In genomic region chr19:42441047-42441440, GRCh38 we compare ENCODE assay signal across 9 cellular contexts. TPM values are rescaled to one million over a fixed set of nuclear protein-coding genes. Genes with fewer than 3 reads are reported as not detected.
A peak's percentile ranks its signal among the peaks of the same experiment; 100 is the strongest.
DNase-seq lines count a peak whose midpoint lies in the region; ATAC-seq and TF ChIP-seq lines count a peak whose summit lies in the region.
"Had no signal": no experiment of that assay in that cellular context is flagged by ENCODE, and none has a peak within 500 bp of the region (broad histone marks: within the 10 kb centered on the region; RNA-seq: fewer than 3 reads in every experiment).

No MANE protein-coding gene starts in this region.

- no peak overlapping the region for H2BK12ac ChIP-seq in neuronal stem cell (ENCODE audit: low read length)

- no peak overlapping the region for H3K27ac ChIP-seq in CD8-positive, alpha-beta memory T cell (ENCODE audit: low read depth, low read length)
- H3K27ac ChIP-seq in neuronal stem cell (replicated peaks; ENCODE audit: low read length): no peak overlapping the region
- H3K27ac ChIP-seq: cardiac muscle cell had no signal

- H3K27me3 Mint-ChIP-seq in CD8-positive, alpha-beta memory T cell: no peaks in the 10 kb centered on the region
- H3K27me3 Mint-ChIP-seq in activated CD8-positive, alpha-beta T cell treated with anti-CD3 and anti-CD28 coated beads for 36 hours: no peaks in the 10 kb centered on the region

- peaks cover 20 to 31% (median 21%) of the 10 kb centered on the region in 3 donors for H3K4me1 Mint-ChIP-seq in CD8-positive, alpha-beta memory T cell
- peaks cover 18% of the 10 kb centered on the region for H3K4me1 Mint-ChIP-seq in activated CD8-positive, alpha-beta T cell treated with anti-CD3 and anti-CD28 coated beads for 36 hours (ENCODE audit: low read depth)

- H3K27ac Mint-ChIP-seq in CD8-positive, alpha-beta memory T cell: peak overlapping the region in 7 of 8 donors; percentile 19 to 79 (median 40)
- no peak overlapping the region for H3K27ac Mint-ChIP-seq in activated CD8-positive, alpha-beta T cell treated with anti-CD3 and anti-CD28 coated beads for 36 hours

- H2BK120ac ChIP-seq in neuronal stem cell (ENCODE audit: low read depth, low read length): no peak overlapping the region

- peak overlapping the region; percentile 9 for H4K91ac ChIP-seq in neuronal stem cell (ENCODE audit: low read depth, low read length, poor library complexity)

- CTCF ChIA-PET in CD8-positive, alpha-beta memory T cell (lab: Charles Lee): interaction anchor here (0.8 to 3.3 kb wide), 18 partner anchors 9 to 407 kb away, joined by 3 to 33 read pairs (median 4); partner anchors contain the start of gene CEACAM1
- CTCF ChIA-PET in activated CD8-positive, alpha-beta T cell treated with anti-CD3 and anti-CD28 coated beads for 36 hours (lab: Charles Lee): interaction anchor here (0.8 to 3.5 kb wide), 32 partner anchors 8 to 406 kb away, joined by 3 to 61 read pairs (median 4); partner anchors contain the start of genes CEACAM1 and LIPE

- H2BK5ac ChIP-seq in neuronal stem cell (ENCODE audit: low read length): no peak overlapping the region

- H3K27me3 ChIP-seq in CD8-positive, alpha-beta memory T cell (ENCODE audit: insufficient read depth, low read length, poor library complexity, severe bottlenecking): no peaks in the 10 kb centered on the region
- H3K27me3 ChIP-seq in neuronal stem cell (ENCODE audit: control insufficient read depth in 3 of 3, insufficient read depth in 3 of 3, low read depth in 1 of 3, low read length in 3 of 3): no peaks in the 10 kb centered on the region
- H3K27me3 ChIP-seq: cardiac muscle cell had no signal

- H3K4me2 ChIP-seq in neuronal stem cell (ENCODE audit: insufficient read depth, low read length, poor library complexity, severe bottlenecking): no peak overlapping the region

- POLR2A ChIA-PET in CD8-positive, alpha-beta memory T cell (lab: Charles Lee): no interaction called here
- POLR2A ChIA-PET in activated CD8-positive, alpha-beta T cell treated with anti-CD3 and anti-CD28 coated beads for 36 hours (lab: Charles Lee): interaction anchor here (1.6 to 2.1 kb wide), 2 partner anchors 9 to 14 kb away, joined by 5 to 8 read pairs; no protein-coding TSS in a partner anchor

- no peak for DNase-seq in CD8-positive, alpha-beta memory T cell
- peak; percentile 92 for DNase-seq in HT-29 (ENCODE audit: low spot score)
- DNase-seq in activated CD8-positive, alpha-beta T cell treated with anti-CD3 and anti-CD28 coated beads for 36 hours: peak; percentile 30
- DNase-seq in neuronal stem cell (ENCODE audit: low spot score): no peak
- no peak for DNase-seq in kidney glomerular epithelial cell (lab: John Stamatoyannopoulos, UW)
- DNase-seq in NCI-H2196 (lab: John Stamatoyannopoulos, UW; ENCODE audit: unreplicated experiment): no peak
- DNase-seq in HuH-7 (ENCODE audit: low spot score): no peak

- no peak for TF ChIP-seq CTCF in activated CD8-positive, alpha-beta T cell treated with anti-CD3 and anti-CD28 coated beads for 36 hours (IDR thresholded peaks at IDR 0.05)

- WGBS in neuronal stem cell (ENCODE audit: extremely low coverage in 2 of 2, insufficient read length in 2 of 2, insufficient replicate concordance in 1 of 2), 2 donors: no CpG with 5 or more reads among the region's 2 CpGs

- no peak overlapping the region for H2AK5ac ChIP-seq in neuronal stem cell (ENCODE audit: low read depth, low read length)

- H3K23ac ChIP-seq in neuronal stem cell (ENCODE audit: low read depth, low read length, poor library complexity): no peak overlapping the region

- H3K9me3 Mint-ChIP-seq in CD8-positive, alpha-beta memory T cell: no peaks in the 10 kb centered on the region
- no peaks in the 10 kb centered on the region for H3K9me3 Mint-ChIP-seq in activated CD8-positive, alpha-beta T cell treated with anti-CD3 and anti-CD28 coated beads for 36 hours

- intact Hi-C loops in activated CD8-positive, alpha-beta T cell treated with anti-CD3 and anti-CD28 coated beads for 36 hours (cut with micrococcal nuclease): no loop called here

- H2AFZ ChIP-seq in neuronal stem cell (ENCODE audit: low read length): no peak overlapping the region

- H2BK15ac ChIP-seq in neuronal stem cell (ENCODE audit: low read length): no peak overlapping the region

- peak; percentile 27 for ATAC-seq in activated CD8-positive, alpha-beta T cell treated with anti-CD3 and anti-CD28 coated beads for 36 hours

- no peaks in the 10 kb centered on the region for H3K9me3 ChIP-seq in CD8-positive, alpha-beta memory T cell (ENCODE audit: low read length)
- H3K9me3 ChIP-seq in neuronal stem cell (replicated peaks in 1 of 2; ENCODE audit: control insufficient read depth in 2 of 2, insufficient read depth in 1 of 2, low read depth in 1 of 2, low read length in 2 of 2): no peaks in the 10 kb centered on the region

- no peaks in the 10 kb centered on the region for H3K36me3 Mint-ChIP-seq in CD8-positive, alpha-beta memory T cell
- no peaks in the 10 kb centered on the region for H3K36me3 Mint-ChIP-seq in activated CD8-positive, alpha-beta T cell treated with anti-CD3 and anti-CD28 coated beads for 36 hours (ENCODE audit: low read depth)

- no peak overlapping the region for H3K4ac ChIP-seq in neuronal stem cell (ENCODE audit: low read length)

- H3K4me3 ChIP-seq in CD8-positive, alpha-beta memory T cell (ENCODE audit: low read length): no peak overlapping the region
- no peak overlapping the region for H3K4me3 ChIP-seq in neuronal stem cell (ENCODE audit: low read length in 2 of 2)
- H3K4me3 ChIP-seq: cardiac muscle cell had no signal

- H3K79me1 ChIP-seq in neuronal stem cell (ENCODE audit: low read depth, low read length): no peaks in the 10 kb centered on the region

- no peak overlapping the region for H3K14ac ChIP-seq in neuronal stem cell (ENCODE audit: low read length)

- peaks cover 19% of the 10 kb centered on the region for H3K4me1 ChIP-seq in CD8-positive, alpha-beta memory T cell (ENCODE audit: insufficient read depth, low read length)
- H3K4me1 ChIP-seq in neuronal stem cell (ENCODE audit: control insufficient read depth in 2 of 2, insufficient read depth in 1 of 2, low read depth in 1 of 2, low read length in 2 of 2): peaks cover 0 to 3% of the 10 kb centered on the region in 2 donors

- peak overlapping the region in 4 of 7 donors; percentile 13 to 69 (median 44) for H3K4me3 Mint-ChIP-seq in CD8-positive, alpha-beta memory T cell
- no peak overlapping the region for H3K4me3 Mint-ChIP-seq in activated CD8-positive, alpha-beta T cell treated with anti-CD3 and anti-CD28 coated beads for 36 hours

- no peak overlapping the region for H3K18ac ChIP-seq in neuronal stem cell (ENCODE audit: low read length)

- no peaks in the 10 kb centered on the region for H3K36me3 ChIP-seq in CD8-positive, alpha-beta memory T cell (ENCODE audit: insufficient read depth, low read length)
- H3K36me3 ChIP-seq in neuronal stem cell (replicated peaks in 1 of 2; ENCODE audit: control insufficient read depth in 2 of 2, insufficient read depth in 2 of 2, low read length in 2 of 2): no peaks in the 10 kb centered on the region
- H3K36me3 ChIP-seq: cardiac muscle cell had no signal

- no peak overlapping the region for H4K8ac ChIP-seq in neuronal stem cell (ENCODE audit: low read depth, low read length)

- H3K9ac ChIP-seq in neuronal stem cell (ENCODE audit: low read depth, low read length, poor library complexity): peak overlapping the region; percentile 9

RNA-seq across cellular contexts. Expression of gene CXCL17, which starts 1.7 kb away (rescaled TPM):
- total RNA-seq in CD8-positive, alpha-beta memory T cell: not detected
- polyA plus RNA-seq in CD8-positive, alpha-beta memory T cell: not detected
- 0.61 TPM in 1 of 2 replicates, not detected in the other for total RNA-seq in HT-29 (2014; rRNA removed; shearing (Covaris generic))
- total RNA-seq in activated CD8-positive, alpha-beta T cell treated with anti-CD3 and anti-CD28 coated beads for 36 hours: not detected
- polyA plus RNA-seq in neuronal stem cell (2013, experiment 1 of 2): not detected
- not detected for polyA plus RNA-seq in neuronal stem cell (2013, experiment 2 of 2)
- total RNA-seq: cardiac muscle cell, endothelial cell of umbilical vein had no signal
- polyA plus RNA-seq: endothelial cell of umbilical vein had no signal

RNA-seq across cellular contexts. Expression of gene LIPE, which starts 13.9 kb away (rescaled TPM):
- total RNA-seq in CD8-positive, alpha-beta memory T cell: 10 to 100 TPM; 22.2 to 22.7 TPM
- 5.0 TPM for polyA plus RNA-seq in CD8-positive, alpha-beta memory T cell
- total RNA-seq in HT-29 (2014; rRNA removed; shearing (Covaris generic)): 88.7 and 91.3 TPM in 2 replicates
- 10 to 100 TPM; 28.4 to 34.3 TPM for total RNA-seq in activated CD8-positive, alpha-beta T cell treated with anti-CD3 and anti-CD28 coated beads for 36 hours
- 10.6 TPM for polyA plus RNA-seq in neuronal stem cell (2013, experiment 1 of 2)
- polyA plus RNA-seq in neuronal stem cell (2013, experiment 2 of 2): 10.0 TPM

RNA-seq across cellular contexts. Expression of gene CNFN, which starts 50.9 kb away (rescaled TPM):
- not detected for total RNA-seq in CD8-positive, alpha-beta memory T cell
- not detected for polyA plus RNA-seq in CD8-positive, alpha-beta memory T cell
- 4.3 and 6.6 TPM in 2 replicates for total RNA-seq in HT-29 (2014; rRNA removed; shearing (Covaris generic))
- total RNA-seq in activated CD8-positive, alpha-beta T cell treated with anti-CD3 and anti-CD28 coated beads for 36 hours: not detected
- 41.6 TPM for polyA plus RNA-seq in neuronal stem cell (2013, experiment 1 of 2)
- 43.2 TPM for polyA plus RNA-seq in neuronal stem cell (2013, experiment 2 of 2)

Comparison
In these comparisons a context has a peak if more than half of its experiments do, and no peak if none do; other contexts are left out.
1. DNase-seq: peak in HT-29 (single experiment) and activated CD8-positive, alpha-beta T cell treated with anti-CD3 and anti-CD28 coated beads for 36 hours (single experiment); none in CD8-positive, alpha-beta memory T cell (0 of 5), neuronal stem cell (single experiment), kidney glomerular epithelial cell (single experiment), NCI-H2196 (single experiment) and HuH-7 (single experiment).